In genomic region chr3:103794656-103795055, GRCh38 we compare ENCODE assay signal across 13 cellular contexts.
DNase-seq lines count a peak whose midpoint lies in the region; ATAC-seq and TF ChIP-seq lines count a peak whose summit lies in the region.
"Had no signal": no experiment of that assay in that cellular context is flagged by ENCODE, and none has a peak within 500 bp of the region (broad histone marks: within the 10 kb centered on the region; RNA-seq: fewer than 3 reads in every experiment).

No MANE protein-coding gene starts in this region.

- H3K36me3 Mint-ChIP-seq in CD14-positive monocyte = no peaks in the 10 kb centered on the region

- H4K20me1 ChIP-seq in DOHH2 (ENCODE audit: control insufficient read depth, insufficient read depth, low read depth, low read length) = no peaks in the 10 kb centered on the region

- TF ChIP-seq CTCF in DOHH2 (IDR thresholded peaks at IDR 0.05; ENCODE audit: low read depth, low read length, poor library complexity, severe bottlenecking) (peak; percentile 27), RWPE2 (IDR thresholded peaks at IDR 0.05; ENCODE audit: poor library complexity, severe bottlenecking) (peak; percentile 37), left lung (IDR thresholded peaks at IDR 0.05) (no peak), stomach (IDR thresholded peaks at IDR 0.05) (no peak), CD14-positive monocyte (IDR thresholded peaks at IDR 0.05) (no peak)

- H3K27me3 Mint-ChIP-seq in CD14-positive monocyte (ENCODE audit: low read depth in 3 of 3) = no peaks in the 10 kb centered on the region

- H3K9me3 Mint-ChIP-seq in CD14-positive monocyte = peaks cover 0 to 1% (median 0%) of the 10 kb centered on the region in 7 donors
- H3K9me3 Mint-ChIP-seq: activated T-helper 1 cell treated with anti-CD3 and anti-CD28 coated beads, Interleukin-12 subunit alpha, Interleukin-12 subunit beta, Interleukin-2, Interleukin-4 antibody, amounts not matched to agents 30 ng/mL and 10 ng/mL and 1 ng/mL, durations not matched to agents 14 hours and 24 hours and 36 hours had no signal

- H3K27ac ChIP-seq in DOHH2 (ENCODE audit: low read depth, low read length) (no peak overlapping the region), RWPE2 (ENCODE audit: poor library complexity, severe bottlenecking) (no peak overlapping the region), left lung (no peak overlapping the region), stomach (no peak overlapping the region)
- H3K27ac ChIP-seq: right lobe of liver, transverse colon had no signal

- WGBS in stomach, 5 donors = 19 to 32% (median 28%) methylated on average over 3 of the region's 3 CpGs

- no peaks in the 10 kb centered on the region for H3F3A ChIP-seq in DOHH2 (ENCODE audit: control insufficient read depth, insufficient read depth)

- H3K4me3 Mint-ChIP-seq in CD14-positive monocyte = no peak overlapping the region
- H3K4me3 Mint-ChIP-seq: activated T-helper 1 cell treated with anti-CD3 and anti-CD28 coated beads, Interleukin-12 subunit alpha, Interleukin-12 subunit beta, Interleukin-2, Interleukin-4 antibody, amounts not matched to agents 30 ng/mL and 10 ng/mL and 1 ng/mL, durations not matched to agents 14 hours and 24 hours and 36 hours had no signal

- ATAC-seq in HG02759 (IDR thresholded peaks at IDR 0.05; ENCODE audit: unreplicated experiment) (peak; percentile 53), RWPE2 (ENCODE audit: low read depth) (peak; percentile 53; the same call in 1 of the 3 replicates), left lung (peak; percentile 40), GM19395 (IDR thresholded peaks at IDR 0.05; ENCODE audit: unreplicated experiment) (no peak), HG03108 (IDR thresholded peaks at IDR 0.05; ENCODE audit: unreplicated experiment) (no peak)

- no peak overlapping the region for H3K4me2 ChIP-seq in DOHH2 (ENCODE audit: low read length)

- H3K36me3 ChIP-seq in DOHH2 (ENCODE audit: control insufficient read depth, low read length) (no peaks in the 10 kb centered on the region), RWPE2 (ENCODE audit: low read depth) (no peaks in the 10 kb centered on the region), left lung (no peaks in the 10 kb centered on the region), stomach (no peaks in the 10 kb centered on the region)
- H3K36me3 ChIP-seq: right lobe of liver, transverse colon had no signal

- intact Hi-C loops in left lung (cut with DNase I) = no loop called here
- intact Hi-C loops in stomach (cut with DNase I; ENCODE audit: low total_unique reads) = no loop called here
- intact Hi-C loops in CD14-positive monocyte (cut with micrococcal nuclease) = no loop called here

- H3K9me3 ChIP-seq in DOHH2 (ENCODE audit: control insufficient read depth, insufficient read depth, low read length) (no peaks in the 10 kb centered on the region), RWPE2 (ENCODE audit: severe bottlenecking) (no peaks in the 10 kb centered on the region), left lung (no peaks in the 10 kb centered on the region), stomach (no peaks in the 10 kb centered on the region)
- H3K9me3 ChIP-seq: right lobe of liver, transverse colon had no signal

- H3K27me3 ChIP-seq in DOHH2 (ENCODE audit: control insufficient read depth, low read length) = no peaks in the 10 kb centered on the region
- H3K27me3 ChIP-seq in RWPE2 (ENCODE audit: insufficient read depth, poor library complexity, severe bottlenecking) = no peaks in the 10 kb centered on the region
- H3K27me3 ChIP-seq in left lung = no peaks in the 10 kb centered on the region
- no peaks in the 10 kb centered on the region for H3K27me3 ChIP-seq in stomach
- H3K27me3 ChIP-seq: right lobe of liver, transverse colon had no signal

- no peak overlapping the region for H3K27ac Mint-ChIP-seq in CD14-positive monocyte
- H3K27ac Mint-ChIP-seq: activated T-helper 1 cell treated with anti-CD3 and anti-CD28 coated beads, Interleukin-12 subunit alpha, Interleukin-12 subunit beta, Interleukin-2, Interleukin-4 antibody, amounts not matched to agents 30 ng/mL and 10 ng/mL and 1 ng/mL, durations not matched to agents 14 hours and 24 hours and 36 hours had no signal

- no peak for TF ChIP-seq EP300 in stomach (IDR thresholded peaks at IDR 0.05)

- H3K79me2 ChIP-seq in DOHH2 (ENCODE audit: control insufficient read depth, low read length) = no peaks in the 10 kb centered on the region

- H3K4me3 ChIP-seq in DOHH2 (ENCODE audit: low read length) = no peak overlapping the region
- no peak overlapping the region for H3K4me3 ChIP-seq in RWPE2 (ENCODE audit: severe bottlenecking)
- H3K4me3 ChIP-seq in left lung = no peak overlapping the region
- no peak overlapping the region for H3K4me3 ChIP-seq in stomach
- H3K4me3 ChIP-seq: right lobe of liver, transverse colon had no signal

- TF ChIP-seq POLR2A in stomach (IDR thresholded peaks at IDR 0.05) = no peak

- no peaks in the 10 kb centered on the region for H3K9me2 ChIP-seq in DOHH2 (replicated peaks; ENCODE audit: control insufficient read depth, low read length)

- DNase-seq in RWPE2 (ENCODE audit: low spot score) (no peak), left lung (no peak), stomach (no peak), CD14-positive monocyte (ENCODE audit: low spot score) (no peak)
- DNase-seq: mammary epithelial cell, NCI-H446 treated with DMSO at 0.1 percent for 48 hours, right lobe of liver, transverse colon had no signal

- H3K4me1 ChIP-seq in DOHH2 (ENCODE audit: control insufficient read depth, low read length) = no peaks in the 10 kb centered on the region
- no peaks in the 10 kb centered on the region for H3K4me1 ChIP-seq in RWPE2 (ENCODE audit: insufficient read depth, poor library complexity, severe bottlenecking)
- H3K4me1 ChIP-seq in left lung = no peaks in the 10 kb centered on the region
- H3K4me1 ChIP-seq in stomach = no peaks in the 10 kb centered on the region
- H3K4me1 ChIP-seq: right lobe of liver, transverse colon had no signal

- H3K4me1 Mint-ChIP-seq in CD14-positive monocyte = no peaks in the 10 kb centered on the region

Comparison
In these comparisons a context has a peak if more than half of its experiments do, and no peak if none do; other contexts are left out.
1. CTCF ChIP-seq: peak in DOHH2 (single experiment) and RWPE2 (single experiment); none in left lung (0 of 2), stomach (0 of 7) and CD14-positive monocyte (single experiment).
2. ATAC-seq: peak in HG02759 (single experiment), RWPE2 (single experiment) and left lung (single experiment); none in GM19395 (single experiment) and HG03108 (single experiment).